22 cellular contexts compared by ENCODE assay signal in the genomic region with DNA sequence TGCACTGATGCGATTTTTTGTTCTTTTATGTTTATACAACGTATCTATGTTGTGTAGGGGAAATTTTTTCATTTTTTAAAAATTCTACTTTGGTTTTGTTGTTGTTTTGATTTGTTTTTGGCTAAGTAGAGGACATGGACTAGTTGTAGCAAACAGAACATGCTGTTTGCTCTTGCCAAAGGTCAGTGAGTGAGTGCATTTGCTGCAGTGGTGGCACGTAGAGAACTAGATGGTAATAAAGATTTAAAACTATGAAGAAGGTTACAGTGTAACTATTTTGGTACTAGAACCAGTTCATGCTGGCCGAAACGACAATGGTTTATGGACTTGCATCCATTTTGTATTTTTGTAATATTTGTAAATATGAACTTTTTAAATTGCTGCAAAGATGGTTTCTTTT. TPM values are rescaled to one million over a fixed set of nuclear protein-coding genes. Genes with fewer than 3 reads are reported as not detected.
DNase-seq lines count a peak whose midpoint lies in the region; TF ChIP-seq lines count a peak whose summit lies in the region.
"Had no signal": no experiment of that assay in that cellular context is flagged by ENCODE, and none has a peak within 500 bp of the region (broad histone marks: within the 10 kb centered on the region; RNA-seq: fewer than 3 reads in every experiment).

No MANE protein-coding gene starts in this region.

- H3K9me3 Mint-ChIP-seq in HFFc6 (no peaks in the 10 kb centered on the region), nephron progenitor cell (peaks cover 9% of the 10 kb centered on the region), H9 (peaks cover 0 to 10% of the 10 kb centered on the region in 2 experiments; a peak in 1 of 5 replicates)
- H3K9me3 Mint-ChIP-seq: activated T-helper 1 cell treated with anti-CD3 and anti-CD28 coated beads, Interleukin-12 subunit alpha, Interleukin-12 subunit beta, Interleukin-2, Interleukin-4 antibody, amounts not matched to agents 30 ng/mL and 10 ng/mL and 1 ng/mL, durations not matched to agents 14 hours and 24 hours and 36 hours; neural crest cell had no signal

- H3K4me3 Mint-ChIP-seq in HFFc6 (no peak overlapping the region; the same call in 1 of the 2 replicates), nephron progenitor cell (peak overlapping the region; percentile 55), H9 (no peak overlapping the region)
- H3K4me3 Mint-ChIP-seq: activated naive CD8-positive, alpha-beta T cell treated with anti-CD3 and anti-CD28 coated beads for 36 hours had no signal

- H3K79me2 ChIP-seq in H9 (ENCODE audit: insufficient read depth, low read length), result no peaks in the 10 kb centered on the region

- no peak overlapping the region for H2BK15ac ChIP-seq in H9 (ENCODE audit: low read depth, low read length)

- no peaks in the 10 kb centered on the region for H3K9me3 ChIP-seq in tibial artery
- H3K9me3 ChIP-seq in H9 (ENCODE audit: control insufficient read depth, low read depth, low read length), result no peaks in the 10 kb centered on the region
- H3K9me3 ChIP-seq: body of pancreas had no signal

- no peak overlapping the region for H4K91ac ChIP-seq in H9 (ENCODE audit: insufficient read length, low read depth, low read length)

- H3K36me3 ChIP-seq in tibial artery, result no peaks in the 10 kb centered on the region

- intact Hi-C loops in tibial artery (cut with DNase I; ENCODE audit: low total_unique reads), result no loop called here

- no peak overlapping the region for H2BK20ac ChIP-seq in H9 (ENCODE audit: low read depth, low read length, poor library complexity, severe bottlenecking)

- no peak overlapping the region for H3K23ac ChIP-seq in H9 (ENCODE audit: insufficient read length, low read depth, low read length)

- H2BK5ac ChIP-seq in H9 (ENCODE audit: insufficient read length, low read length), result no peak overlapping the region

- TF ChIP-seq CTCF in HFFc6 (IDR thresholded peaks at IDR 0.05), result no peak
- no peak for TF ChIP-seq CTCF in fibroblast of villous mesenchyme (IDR thresholded peaks at IDR 0.05; ENCODE audit: insufficient read depth, low read depth, low read length)
- TF ChIP-seq CTCF in nephron progenitor cell (IDR thresholded peaks at IDR 0.05), result no peak
- no peak for TF ChIP-seq CTCF in tibial artery (IDR thresholded peaks at IDR 0.05)
- no peak for TF ChIP-seq CTCF in H9 (conservative IDR thresholded peaks at IDR 0.05)

- H3K36me3 Mint-ChIP-seq in HFFc6 (ENCODE audit: low read depth) (no peaks in the 10 kb centered on the region), nephron progenitor cell (ENCODE audit: low read depth) (peaks cover 12% of the 10 kb centered on the region), H9 (ENCODE audit: insufficient read depth in 1 of 3, low read depth in 3 of 3) (peaks cover 2 to 7% (median 2%) of the 10 kb centered on the region in 3 experiments; a peak in 4 of 7 replicates)
- H3K36me3 Mint-ChIP-seq: CD4-positive, CD25-positive, alpha-beta regulatory T cell had no signal

- peaks cover 0 to 11% (median 0%) of the 10 kb centered on the region in 4 donors for H3K4me1 ChIP-seq in tibial artery
- no peaks in the 10 kb centered on the region for H3K4me1 ChIP-seq in H9 (ENCODE audit: insufficient read depth, low read length)

- peaks cover 18% of the 10 kb centered on the region for H3K4me1 Mint-ChIP-seq in HFFc6 (ENCODE audit: low read depth)
- peaks cover 43% of the 10 kb centered on the region for H3K4me1 Mint-ChIP-seq in nephron progenitor cell
- peaks cover 3 to 14% of the 10 kb centered on the region in 2 experiments; a peak in 2 of 4 replicates for H3K4me1 Mint-ChIP-seq in H9

- peak overlapping the region; percentile 45; the same call in 1 of the 2 replicates for H3K27ac Mint-ChIP-seq in HFFc6
- H3K27ac Mint-ChIP-seq in nephron progenitor cell, result peak overlapping the region; percentile 72
- H3K27ac Mint-ChIP-seq in H9, result no peak overlapping the region
- H3K27ac Mint-ChIP-seq: activated naive CD8-positive, alpha-beta T cell treated with anti-CD3 and anti-CD28 coated beads for 36 hours; activated T-helper 1 cell treated with anti-CD3 and anti-CD28 coated beads, Interleukin-12 subunit alpha, Interleukin-12 subunit beta, Interleukin-2, Interleukin-4 antibody, amounts not matched to agents 30 ng/mL and 10 ng/mL and 1 ng/mL, durations not matched to agents 14 hours and 24 hours and 36 hours; CD4-positive, CD25-positive, alpha-beta regulatory T cell had no signal

- no peak overlapping the region for H3K18ac ChIP-seq in H9 (ENCODE audit: insufficient read length, low read depth, low read length)

- H3K14ac ChIP-seq in H9 (ENCODE audit: insufficient read depth, low read length), result no peak overlapping the region

- DNase-seq in HFFc6 (peak; percentile 9), fibroblast of villous mesenchyme (ENCODE audit: low read depth) (peak; percentile 12), nephron progenitor cell (no peak), tibial artery (no peak), NCI-H1105 treated with DMSO at 0.1 percent for 48 hours (lab: John Stamatoyannopoulos, UW) (no peak), H9 (no peak), dermis blood vessel endothelial cell (no peak), dedifferentiated amniotic fluid mesenchymal stem cell (ENCODE audit: extremely low spot score) (no peak)
- DNase-seq: activated CD4-positive, alpha-beta T cell treated with anti-CD3 and anti-CD28 coated beads for 4 hours; activated naive CD8-positive, alpha-beta T cell treated with anti-CD3 and anti-CD28 coated beads for 36 hours; body of pancreas; CD4-positive, CD25-positive, alpha-beta regulatory T cell; DMS153; foreskin keratinocyte; mesenchymal stem cell; MM.1S; NCI-H69; SW 1271 had no signal

- H3K79me1 ChIP-seq in H9 (ENCODE audit: insufficient read depth, low read depth, low read length, poor library complexity, severe bottlenecking), result no peaks in the 10 kb centered on the region

- H3K4me3 ChIP-seq in fibroblast of villous mesenchyme (ENCODE audit: low read depth, low read length) (no peak overlapping the region), tibial artery (no peak overlapping the region)
- H3K4me3 ChIP-seq: body of pancreas, coronary artery, K562 had no signal

- H2BK12ac ChIP-seq in H9 (ENCODE audit: insufficient read length, low read depth, low read length), result no peak overlapping the region

- H3K56ac ChIP-seq in H9 (ENCODE audit: insufficient read length, low read depth, low read length), result no peak overlapping the region

- no peak overlapping the region for H2BK120ac ChIP-seq in H9 (ENCODE audit: low read depth, low read length, poor library complexity, severe bottlenecking)

- H3T11ph ChIP-seq in H9 (ENCODE audit: low read length), result no peak overlapping the region

- peaks cover 8% of the 10 kb centered on the region for H3K23me2 ChIP-seq in H9 (ENCODE audit: insufficient read length, low read depth, low read length, poor library complexity, severe bottlenecking)

- no peak overlapping the region for H3K4ac ChIP-seq in H9 (ENCODE audit: low read depth, low read length)

- no peaks in the 10 kb centered on the region for H3K27me3 Mint-ChIP-seq in HFFc6 (ENCODE audit: insufficient read depth)
- H3K27me3 Mint-ChIP-seq in nephron progenitor cell (ENCODE audit: low read depth, poor library complexity), result peaks cover 7% of the 10 kb centered on the region
- peaks cover 29% of the 10 kb centered on the region for H3K27me3 Mint-ChIP-seq in H9 (ENCODE audit: low read depth)
- H3K27me3 Mint-ChIP-seq: activated naive CD8-positive, alpha-beta T cell treated with anti-CD3 and anti-CD28 coated beads for 36 hours had no signal

- no peak overlapping the region for H3K4me2 ChIP-seq in H9 (ENCODE audit: insufficient read depth, insufficient read length, low read length)

- H4K20me1 ChIP-seq in H9 (ENCODE audit: control insufficient read depth, insufficient read depth, insufficient read length), result no peaks in the 10 kb centered on the region

- no peak overlapping the region for H2AK5ac ChIP-seq in H9 (ENCODE audit: insufficient read length, low read length)

- WGBS in H9 (ENCODE audit: extremely low coverage, insufficient read length, low lambda C conversion rate), result no CpG with 5 or more reads among the region's 5 CpGs

- H3K27ac ChIP-seq in tibial artery (peak overlapping the region; percentile 79 to 81), H9 (ENCODE audit: insufficient read length, low read depth, low read length) (no peak overlapping the region)

- H4K8ac ChIP-seq in H9 (replicated peaks; ENCODE audit: insufficient read length, low read depth, low read length), result no peak overlapping the region

- H4K5ac ChIP-seq in H9 (ENCODE audit: insufficient read length, low read depth, low read length), result no peak overlapping the region

- H2AFZ ChIP-seq in H9 (ENCODE audit: low read length), result no peak overlapping the region

- H3K27me3 ChIP-seq in tibial artery (no peaks in the 10 kb centered on the region), H9 (ENCODE audit: insufficient read depth, low read length) (no peaks in the 10 kb centered on the region)
- H3K27me3 ChIP-seq: body of pancreas, foreskin keratinocyte had no signal

- H3K9ac ChIP-seq in H9 (ENCODE audit: extremely low read depth, insufficient read length, low read length), result no peak overlapping the region

RNA-seq across cellular contexts. Expression of a gene that starts 1.9 kb away (rescaled TPM):
- 10 to 100 TPM in 3 of 6 experiments, 1 to 10 TPM in 3; 7.3 to 11.3 (median 9.8) TPM for total RNA-seq in HFFc6 (2021; fragmentation: NEBNext Ultra II Directional; extraction: Animal tissue kit (Norgen Biotek cat#: 25700))
- total RNA-seq in fibroblast of villous mesenchyme, result 5.8 and 12.5 TPM in 2 replicates
- 1.3 and 1.6 TPM in 2 replicates for total RNA-seq in H9 (2021)
- total RNA-seq in dermis blood vessel endothelial cell, result 6.3 and 10.5 TPM in 2 replicates

Comparison
In these comparisons a context has a peak if more than half of its experiments do, and no peak if none do; other contexts are left out.
1. DNase-seq: peak in HFFc6 (single experiment) and fibroblast of villous mesenchyme (single experiment); none in nephron progenitor cell (single experiment), tibial artery (0 of 2), NCI-H1105 treated with DMSO at 0.1 percent for 48 hours (single experiment), H9 (single experiment), dermis blood vessel endothelial cell (single experiment) and dedifferentiated amniotic fluid mesenchymal stem cell (single experiment).
2. H3K27ac Mint-ChIP-seq: peak in HFFc6 (single experiment) and nephron progenitor cell (single experiment); none in H9 (0 of 3).